Comparison of ENCODE assay signal across 15 cellular contexts in genomic region chr2:41717883-41718282, GRCh38.
A peak's percentile ranks its signal among the peaks of the same experiment; 100 is the strongest.
DNase-seq lines count a peak whose midpoint lies in the region; ATAC-seq, FAIRE-seq and TF ChIP-seq lines count a peak whose summit lies in the region.
"Had no signal": no experiment of that assay in that cellular context is flagged by ENCODE, and none has a peak within 500 bp of the region (broad histone marks: within the 10 kb centered on the region; RNA-seq: fewer than 3 reads in every experiment).

No MANE protein-coding gene starts in this region.

- no peak overlapping the region for H3K27ac ChIP-seq in substantia nigra (ENCODE audit: low read depth, low read length, poor library complexity, severe bottlenecking)
- H3K27ac ChIP-seq: esophagus squamous epithelium had no signal

- DNase-seq in activated naive CD8-positive, alpha-beta T cell treated with anti-CD3 and anti-CD28 coated beads, Interleukin-2, amount 50 U/mL, for 24 hours: no peak
- DNase-seq in activated naive CD8-positive, alpha-beta T cell treated with anti-CD3 and anti-CD28 coated beads for 36 hours: no peak
- peak; percentile 97 for DNase-seq in bronchial epithelial cell (ENCODE audit: low read depth)
- no peak for DNase-seq in A172 (ENCODE audit: low spot score)
- no peak for DNase-seq in substantia nigra (lab: John Stamatoyannopoulos, UW)
- DNase-seq in SIG-M5 treated with dmso at 0.1 percent for 504 hours (lab: John Stamatoyannopoulos, UW; ENCODE audit: unreplicated experiment): no peak
- no peak for DNase-seq in NCI-H2107 (lab: John Stamatoyannopoulos, UW)
- DNase-seq: cerebellar nuclear complex, DMS79, esophagus squamous epithelium, NCI-H446 treated with DMSO at 0.1 percent for 48 hours, Right ventricle myocardium superior had no signal

- peak; percentile 33 for ATAC-seq in activated naive CD8-positive, alpha-beta T cell treated with anti-CD3 and anti-CD28 coated beads, Interleukin-2, amount 50 U/mL, for 24 hours
- peak; percentile 42 for ATAC-seq in HG03460 (IDR thresholded peaks at IDR 0.05; ENCODE audit: unreplicated experiment)
- ATAC-seq: activated naive CD4-positive, alpha-beta T cell treated with anti-CD3 and anti-CD28 coated beads, Interleukin-2, amount 50 U/mL, for 72 hours had no signal

- no peak overlapping the region for H3K4me3 ChIP-seq in bronchial epithelial cell (ENCODE audit: low read depth, low read length)
- H3K4me3 ChIP-seq: esophagus squamous epithelium had no signal

- H3K9me3 Mint-ChIP-seq in activated naive CD8-positive, alpha-beta T cell treated with anti-CD3 and anti-CD28 coated beads, Interleukin-2, amount 50 U/mL, for 24 hours: no peaks in the 10 kb centered on the region
- H3K9me3 Mint-ChIP-seq in activated naive CD8-positive, alpha-beta T cell treated with anti-CD3 and anti-CD28 coated beads for 36 hours: no peaks in the 10 kb centered on the region
- H3K9me3 Mint-ChIP-seq: activated naive CD4-positive, alpha-beta T cell treated with anti-CD3 and anti-CD28 coated beads, Interleukin-2, amount 50 U/mL, for 72 hours had no signal

- peak; percentile 60 for FAIRE-seq in bronchial epithelial cell (lab: Jason Lieb, UNC)

- no peak overlapping the region for H3K27ac Mint-ChIP-seq in activated naive CD8-positive, alpha-beta T cell treated with anti-CD3 and anti-CD28 coated beads, Interleukin-2, amount 50 U/mL, for 24 hours
- H3K27ac Mint-ChIP-seq in activated naive CD8-positive, alpha-beta T cell treated with anti-CD3 and anti-CD28 coated beads for 36 hours: no peak overlapping the region
- H3K27ac Mint-ChIP-seq: activated naive CD4-positive, alpha-beta T cell treated with anti-CD3 and anti-CD28 coated beads, Interleukin-2, amount 50 U/mL, for 72 hours; progenitor cell of endocrine pancreas had no signal

- H3K27me3 Mint-ChIP-seq in activated naive CD8-positive, alpha-beta T cell treated with anti-CD3 and anti-CD28 coated beads, Interleukin-2, amount 50 U/mL, for 24 hours: no peaks in the 10 kb centered on the region
- no peaks in the 10 kb centered on the region for H3K27me3 Mint-ChIP-seq in activated naive CD8-positive, alpha-beta T cell treated with anti-CD3 and anti-CD28 coated beads for 36 hours
- H3K27me3 Mint-ChIP-seq: progenitor cell of endocrine pancreas had no signal

- no peak overlapping the region for H3K4me3 Mint-ChIP-seq in activated naive CD8-positive, alpha-beta T cell treated with anti-CD3 and anti-CD28 coated beads, Interleukin-2, amount 50 U/mL, for 24 hours
- H3K4me3 Mint-ChIP-seq in activated naive CD8-positive, alpha-beta T cell treated with anti-CD3 and anti-CD28 coated beads for 36 hours: no peak overlapping the region

- no peaks in the 10 kb centered on the region for H3K27me3 ChIP-seq in bronchial epithelial cell (ENCODE audit: control insufficient read depth, insufficient read depth, low read length)
- H3K27me3 ChIP-seq: esophagus squamous epithelium had no signal

- peaks cover 11% of the 10 kb centered on the region for H3K4me1 Mint-ChIP-seq in activated naive CD8-positive, alpha-beta T cell treated with anti-CD3 and anti-CD28 coated beads, Interleukin-2, amount 50 U/mL, for 24 hours
- peaks cover 10% of the 10 kb centered on the region for H3K4me1 Mint-ChIP-seq in activated naive CD8-positive, alpha-beta T cell treated with anti-CD3 and anti-CD28 coated beads for 36 hours

- no peaks in the 10 kb centered on the region for H3K36me3 Mint-ChIP-seq in activated naive CD8-positive, alpha-beta T cell treated with anti-CD3 and anti-CD28 coated beads, Interleukin-2, amount 50 U/mL, for 24 hours (ENCODE audit: low read depth)
- no peaks in the 10 kb centered on the region for H3K36me3 Mint-ChIP-seq in activated naive CD8-positive, alpha-beta T cell treated with anti-CD3 and anti-CD28 coated beads for 36 hours
- H3K36me3 Mint-ChIP-seq: activated naive CD4-positive, alpha-beta T cell treated with anti-CD3 and anti-CD28 coated beads, Interleukin-2, amount 50 U/mL, for 72 hours had no signal

- H3K36me3 ChIP-seq in bronchial epithelial cell (ENCODE audit: control insufficient read depth, insufficient read depth, low read length): no peaks in the 10 kb centered on the region
- H3K36me3 ChIP-seq: esophagus squamous epithelium had no signal

- no peak for TF ChIP-seq CTCF in bronchial epithelial cell (IDR thresholded peaks at IDR 0.05; ENCODE audit: insufficient read depth, low read length, severe bottlenecking)
